1 cellular context compared by ENCODE assay signal in the genomic region with DNA sequence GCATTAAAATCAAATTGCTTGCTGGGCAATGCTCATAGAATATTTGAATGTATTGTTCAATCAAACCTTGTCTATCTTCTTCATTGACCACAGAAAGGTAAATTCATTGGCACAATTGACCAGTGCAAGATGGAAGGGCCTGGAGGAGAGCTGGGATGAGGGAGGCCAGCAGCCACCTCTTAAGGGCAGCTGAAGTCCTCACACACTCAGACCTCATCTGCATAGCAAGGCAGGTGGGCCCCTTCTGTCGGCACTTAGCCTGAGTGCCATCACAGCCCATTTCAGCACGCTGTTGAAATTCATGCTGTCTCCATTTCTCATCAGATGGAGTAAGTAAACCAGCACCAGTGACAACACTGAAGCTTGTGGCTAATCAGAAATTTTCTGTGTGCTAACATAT.
TF ChIP-seq lines count a peak whose summit lies in the region.

No MANE protein-coding gene starts in this region.

TF ChIP-seq in IMR-90, 13 proteins besides CTCF, POLR2A, EP300 and RAD21:
- no peak for TF ChIP-seq FOS (IDR thresholded peaks at IDR 0.05; ENCODE audit: low read depth, low read length)
- TF ChIP-seq RCOR1 (IDR thresholded peaks at IDR 0.05; ENCODE audit: insufficient replicate concordance, low read length) = no peak
- TF ChIP-seq RFX5 (IDR thresholded peaks at IDR 0.05; ENCODE audit: low read depth, low read length) = no peak
- no peak for TF ChIP-seq NFE2L2 (IDR thresholded peaks at IDR 0.05; ENCODE audit: low read depth, low read length)
- no peak for TF ChIP-seq SMC3 (IDR thresholded peaks at IDR 0.05; ENCODE audit: low read depth, low read length)
- TF ChIP-seq CEBPB (IDR thresholded peaks at IDR 0.05; ENCODE audit: low read depth, low read length) = no peak
- TF ChIP-seq, protein P1, sequence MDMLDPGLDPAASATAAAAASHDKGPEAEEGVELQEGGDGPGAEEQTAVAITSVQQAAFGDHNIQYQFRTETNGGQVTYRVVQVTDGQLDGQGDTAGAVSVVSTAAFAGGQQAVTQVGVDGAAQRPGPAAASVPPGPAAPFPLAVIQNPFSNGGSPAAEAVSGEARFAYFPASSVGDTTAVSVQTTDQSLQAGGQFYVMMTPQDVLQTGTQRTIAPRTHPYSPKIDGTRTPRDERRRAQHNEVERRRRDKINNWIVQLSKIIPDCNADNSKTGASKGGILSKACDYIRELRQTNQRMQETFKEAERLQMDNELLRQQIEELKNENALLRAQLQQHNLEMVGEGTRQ (IDR thresholded peaks at IDR 0.05; ENCODE audit: low read depth, low read length) = no peak
- TF ChIP-seq MAZ (IDR thresholded peaks at IDR 0.05; ENCODE audit: borderline replicate concordance, low read depth, low read length) = no peak
- no peak for TF ChIP-seq CHD1 (IDR thresholded peaks at IDR 0.05; ENCODE audit: low read depth, low read length)
- TF ChIP-seq MAFK (IDR thresholded peaks at IDR 0.05; ENCODE audit: low read depth, low read length) = no peak
- no peak for TF ChIP-seq MXI1 (IDR thresholded peaks at IDR 0.05; ENCODE audit: borderline replicate concordance, low read depth, low read length)
- no peak for TF ChIP-seq ELK1 (IDR thresholded peaks at IDR 0.05; ENCODE audit: borderline replicate concordance, low read depth, low read length)
- TF ChIP-seq BHLHE40 (IDR thresholded peaks at IDR 0.05; ENCODE audit: low read depth, low read length) = no peak
